19 cellular contexts compared by ENCODE assay signal in the genomic region with DNA sequence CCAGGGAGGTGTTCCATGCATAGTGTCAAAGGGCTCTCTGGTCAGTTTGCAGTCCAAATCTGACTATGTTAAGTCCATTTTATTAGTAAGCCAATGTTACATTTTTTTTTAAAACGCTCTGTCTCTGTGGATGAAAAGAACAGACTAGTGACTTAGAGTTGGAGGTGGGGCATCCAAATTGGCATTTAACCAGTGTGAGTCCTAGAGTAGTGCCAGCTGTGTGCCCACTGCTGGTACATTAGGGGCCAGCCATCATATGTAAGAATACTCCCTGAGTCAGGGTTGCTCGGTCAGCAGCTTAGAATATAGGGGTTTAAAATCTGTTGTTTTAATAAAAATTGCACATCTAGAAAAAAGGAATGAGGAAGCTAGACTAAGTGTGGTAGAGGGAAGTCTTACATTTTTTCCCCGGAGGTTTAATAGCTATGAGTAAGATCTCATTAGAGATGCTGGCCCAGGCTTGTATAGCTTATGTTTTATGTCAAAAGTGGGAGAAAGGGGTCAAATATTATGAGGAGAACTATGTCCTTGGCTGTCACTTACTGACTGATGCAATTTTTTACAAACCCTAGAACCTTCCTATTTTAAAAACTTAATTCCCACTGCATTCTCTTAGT.
DNase-seq lines count a peak whose midpoint lies in the region; ATAC-seq and TF ChIP-seq lines count a peak whose summit lies in the region.
"Had no signal": no experiment of that assay in that cellular context is flagged by ENCODE, and none has a peak within 500 bp of the region (broad histone marks: within the 10 kb centered on the region; RNA-seq: fewer than 3 reads in every experiment).

No MANE protein-coding gene starts in this region.

- peaks cover 18% of the 10 kb centered on the region for H3K4me1 ChIP-seq in ACC112 (ENCODE audit: control insufficient read depth, insufficient read depth, low read length, unreplicated experiment)
- no peaks in the 10 kb centered on the region for H3K4me1 ChIP-seq in HAP-1
- H3K4me1 ChIP-seq in upper lobe of right lung = no peaks in the 10 kb centered on the region
- H3K4me1 ChIP-seq: gastroesophageal sphincter had no signal

- POLR2A ChIA-PET in RWPE1 (lab: Yijun Ruan, JAX; ENCODE audit: low non-redundant PET) = no interaction called here

- in situ Hi-C loops in HAP-1 (cut with MboI; ENCODE audit: low sequenced_read_pairs) = no loop called here

- DNase-seq in GM04504 (ENCODE audit: low read depth) (peak; percentile 48), RWPE1 (ENCODE audit: low spot score) (peak; percentile 49), fibroblast of the aortic adventitia (ENCODE audit: low read depth) (peak; percentile 47), HAP-1 (ENCODE audit: low spot score in 2 of 2) (no peak), upper lobe of right lung (no peak)
- no peak for DNase-seq in activated CD8-positive, alpha-beta memory T cell treated with anti-CD3 and anti-CD28 coated beads for 24 hours
- DNase-seq: activated CD4-positive, alpha-beta T cell treated with anti-CD3 and anti-CD28 coated beads, Interleukin-2, amount 50 U/mL, for 1 hour; AML-193; anterior cingulate cortex; DMS153; mucosa of descending colon; NCI-H510A treated with DMSO at 0.1 percent for 48 hours; ovary; RPMI8226; stimulated activated CD4-positive, alpha-beta T cell treated with anti-CD3 and anti-CD28 coated beads, Interleukin-15, amount 100 ng/mL, for 24 hours; T-helper 9 cell had no signal

- H3K36me3 ChIP-seq in ACC112 (ENCODE audit: insufficient read depth, low read length) (peaks cover 30% of the 10 kb centered on the region), HAP-1 (replicated peaks) (peaks cover 12% of the 10 kb centered on the region), upper lobe of right lung (peaks cover 49% of the 10 kb centered on the region)
- H3K36me3 ChIP-seq: ovary had no signal

- CTCF ChIA-PET in RWPE1 (lab: Yijun Ruan, JAX) = no interaction called here

- H3K27ac ChIP-seq in ACC112 (ENCODE audit: low read depth, low read length) = peak overlapping the region; percentile 37; the same call in 1 of the 2 replicates
- H3K27ac ChIP-seq in RWPE1 = no peak overlapping the region
- no peak overlapping the region for H3K27ac ChIP-seq in upper lobe of right lung
- H3K27ac ChIP-seq: gastroesophageal sphincter, ovary had no signal

- no peak for TF ChIP-seq CTCF in RWPE1 (conservative IDR thresholded peaks at IDR 0.05; ENCODE audit: low read depth)
- TF ChIP-seq CTCF in fibroblast of the aortic adventitia (IDR thresholded peaks at IDR 0.05; ENCODE audit: insufficient read depth, low read length) = no peak
- no peak for TF ChIP-seq CTCF in upper lobe of right lung (IDR thresholded peaks at IDR 0.05)

- ATAC-seq in upper lobe of right lung (no peak), GM21423 (IDR thresholded peaks at IDR 0.05; ENCODE audit: unreplicated experiment) (no peak)
- ATAC-seq: gastroesophageal sphincter, mucosa of descending colon had no signal

- H3K4me3 ChIP-seq in ACC112 (ENCODE audit: low read depth, low read length) = no peak overlapping the region
- no peak overlapping the region for H3K4me3 ChIP-seq in fibroblast of the aortic adventitia (ENCODE audit: low read depth, low read length)
- H3K4me3 ChIP-seq in HAP-1 = no peak overlapping the region
- no peak overlapping the region for H3K4me3 ChIP-seq in upper lobe of right lung
- H3K4me3 ChIP-seq: gastroesophageal sphincter, mucosa of descending colon, ovary had no signal

- intact Hi-C loops in upper lobe of right lung (cut with DNase I) = no loop called here

- H3K9me3 ChIP-seq in HAP-1 (no peaks in the 10 kb centered on the region; the same call in 1 of the 2 replicates), upper lobe of right lung (no peaks in the 10 kb centered on the region)
- H3K9me3 ChIP-seq: ovary had no signal

- no peaks in the 10 kb centered on the region for H3K79me2 ChIP-seq in ACC112 (ENCODE audit: control insufficient read depth, insufficient read depth, low read length, unreplicated experiment)

- H3K27me3 ChIP-seq in ACC112 (ENCODE audit: insufficient read depth, low read length) (no peaks in the 10 kb centered on the region), HAP-1 (ENCODE audit: low read depth) (no peaks in the 10 kb centered on the region), upper lobe of right lung (no peaks in the 10 kb centered on the region)
- H3K27me3 ChIP-seq: gastroesophageal sphincter, ovary had no signal

- no peak overlapping the region for H2AFZ ChIP-seq in ACC112 (ENCODE audit: low read length, unreplicated experiment)

Comparison
In these comparisons a context has a peak if more than half of its experiments do, and no peak if none do; other contexts are left out.
1. DNase-seq: peak in GM04504 (single experiment), RWPE1 (single experiment) and fibroblast of the aortic adventitia (single experiment); none in HAP-1 (0 of 2), upper lobe of right lung (single experiment) and activated CD8-positive, alpha-beta memory T cell treated with anti-CD3 and anti-CD28 coated beads for 24 hours (single experiment).